19 cellular contexts compared by ENCODE assay signal in the genomic region with DNA sequence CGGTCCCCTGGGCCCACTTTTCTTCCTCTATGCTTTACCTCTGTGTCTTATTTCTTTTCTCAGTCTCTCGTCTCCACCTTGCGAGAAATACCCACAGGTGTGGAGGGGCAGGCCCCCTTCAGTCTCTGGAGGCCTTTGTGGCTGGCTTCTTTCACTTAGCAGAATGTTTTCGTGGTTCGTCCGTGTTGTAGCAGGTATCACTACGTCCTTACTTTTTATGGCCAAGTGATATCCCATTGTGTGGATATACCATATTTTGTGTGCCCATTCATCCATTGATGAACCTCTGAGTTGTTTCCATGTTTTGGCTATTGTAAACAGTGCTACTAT. TPM values are rescaled to one million over a fixed set of nuclear protein-coding genes. Genes with fewer than 3 reads are reported as not detected.
DNase-seq lines count a peak whose midpoint lies in the region; ATAC-seq and TF ChIP-seq lines count a peak whose summit lies in the region.
"Had no signal": no experiment of that assay in that cellular context is flagged by ENCODE, and none has a peak within 500 bp of the region (broad histone marks: within the 10 kb centered on the region; RNA-seq: fewer than 3 reads in every experiment).

No MANE protein-coding gene starts in this region.

- TF ChIP-seq CTCF in Caco-2 (IDR thresholded peaks at IDR 0.05; ENCODE audit: insufficient read depth in 1 of 2, low read depth in 1 of 2, low read length in 1 of 2, severe bottlenecking in 1 of 2, unreplicated experiment in 1 of 2) (no peak), colonic mucosa (IDR thresholded peaks at IDR 0.05) (no peak)

- intact Hi-C loops in Caco-2 (cut with micrococcal nuclease; ENCODE audit: unreplicated experiment) (loop anchor here (2.0 kb wide), 1 partner anchor 20 kb away; the partner anchor contains the start of gene NCBP2), colonic mucosa (cut with DNase I) (no loop called here)

- H3K9ac ChIP-seq in colonic mucosa (ENCODE audit: low read depth in 2 of 2, low read length in 2 of 2) = no peak overlapping the region
- H3K9ac ChIP-seq: SK-N-SH had no signal

- H3K27me3 ChIP-seq in Caco-2 (replicated peaks; ENCODE audit: control insufficient read depth, insufficient read depth, low read length) (no peaks in the 10 kb centered on the region), colonic mucosa (no peaks in the 10 kb centered on the region)

- CTCF ChIA-PET in Caco-2 (lab: Charles Lee) = no interaction called here

- H3K27me3 Mint-ChIP-seq in Caco-2 (ENCODE audit: insufficient read depth, unreplicated experiment) = no peaks in the 10 kb centered on the region

- BruUV-seq in Caco-2 (replicated peaks; lab: Mats Ljungman, UMichigan) = no TSS peak

- peaks cover 16% of the 10 kb centered on the region for H3K36me3 ChIP-seq in Caco-2 (ENCODE audit: control insufficient read depth, insufficient read depth, low read length)
- no peaks in the 10 kb centered on the region for H3K36me3 ChIP-seq in colonic mucosa

- H3K4me1 Mint-ChIP-seq in Caco-2 (ENCODE audit: low read depth, unreplicated experiment) = peaks cover 34% of the 10 kb centered on the region

- no peak for DNase-seq in Caco-2
- no peak for DNase-seq in colonic mucosa
- DNase-seq in stimulated activated CD8-positive, alpha-beta memory T cell treated with anti-CD3 and anti-CD28 coated beads, Interleukin-4, amount 100 ng/mL, for 48 hours = peak; percentile 7
- DNase-seq in NCI-H748 (lab: John Stamatoyannopoulos, UW; ENCODE audit: unreplicated experiment) = no peak
- no peak for DNase-seq in DMS79 treated with DMSO at 0.1 percent for 48 hours (lab: John Stamatoyannopoulos, UW)
- DNase-seq: COR-L47, GF-D8, IMR-90, NCI-H1092 treated with DMSO at 0.1 percent for 48 hours, NCI-H1694, NCI-H510A treated with DMSO at 0.1 percent for 48 hours, PC-3, RPMI8226, SHP77 treated with DMSO at 0.1 percent for 48 hours, SK-N-SH, T-cell had no signal

- POLR2A ChIA-PET in Caco-2 (lab: Charles Lee) = no interaction called here

- peak overlapping the region; percentile 93 for H3K27ac ChIP-seq in colonic mucosa

- H3K4me1 ChIP-seq in Caco-2 = peaks cover 26% of the 10 kb centered on the region
- H3K4me1 ChIP-seq in colonic mucosa = peaks cover 11% of the 10 kb centered on the region

- peak overlapping the region; percentile 59 for H3K4me3 Mint-ChIP-seq in Caco-2 (ENCODE audit: unreplicated experiment)
- H3K4me3 Mint-ChIP-seq: T-cell had no signal

- ATAC-seq in HG03432 (IDR thresholded peaks at IDR 0.05; ENCODE audit: unreplicated experiment) = peak; percentile 60
- ATAC-seq in HG03280 (IDR thresholded peaks at IDR 0.05; ENCODE audit: unreplicated experiment) = no peak
- no peak for ATAC-seq in GM18868 (IDR thresholded peaks at IDR 0.05; ENCODE audit: unreplicated experiment)
- ATAC-seq: PC-3, T-cell had no signal

- H3K36me3 Mint-ChIP-seq in Caco-2 (ENCODE audit: insufficient read depth, unreplicated experiment) = peaks cover 42% of the 10 kb centered on the region
- H3K36me3 Mint-ChIP-seq: T-cell had no signal

- peaks cover 22% of the 10 kb centered on the region for H3K9me3 Mint-ChIP-seq in Caco-2 (ENCODE audit: unreplicated experiment)
- H3K9me3 Mint-ChIP-seq: T-cell had no signal

- H3K9me3 ChIP-seq in Caco-2 (no peaks in the 10 kb centered on the region), colonic mucosa (no peaks in the 10 kb centered on the region)
- H3K9me3 ChIP-seq: SK-N-SH had no signal

- H3K4me3 ChIP-seq in Caco-2 (ENCODE audit: low read depth, low read length) (no peak overlapping the region), colonic mucosa (no peak overlapping the region)

- peak overlapping the region; percentile 82 for H3K27ac Mint-ChIP-seq in Caco-2 (ENCODE audit: unreplicated experiment)
- H3K27ac Mint-ChIP-seq: T-cell had no signal

RNA-seq across cellular contexts. Expression of gene PIGZ, which starts 5.7 kb away (rescaled TPM):
- total RNA-seq in Caco-2 (2022) (4.9 and 5.1 TPM in 2 replicates), colonic mucosa (100 to 1,000 TPM in 1 of 2 donors, 10 to 100 TPM in 1; 63.7 to 126 TPM)

RNA-seq across cellular contexts. Expression of gene NCBP2, which starts 20.6 kb away (rescaled TPM):
- total RNA-seq in Caco-2 (2022) (66.8 and 70.7 TPM in 2 replicates), colonic mucosa (10 to 100 TPM; 61.8 to 92.8 TPM)

Comparison
In these comparisons a context has a peak if more than half of its experiments do, and no peak if none do; other contexts are left out.
1. RNA of gene PIGZ, which starts 5.7 kb away (total RNA-seq): 63.7 to 126 TPM in colonic mucosa; 4.9 to 5.1 TPM in Caco-2; every median in the first group is over 10 times any median in the second.